ENCODE assay signal across 26 cellular contexts in genomic region chr12:27631813-27632491, GRCh38.
"Had no signal": no experiment of that assay in that cellular context is flagged by ENCODE, and none has a peak within 500 bp of the region (broad histone marks: within the 10 kb centered on the region; RNA-seq: fewer than 3 reads in every experiment).

No MANE protein-coding gene starts in this region.

- H3K27ac Mint-ChIP-seq: activated CD4-positive, alpha-beta T cell treated with anti-CD3 and anti-CD28 coated beads, Interleukin-2, amount 10 ng/mL, durations not matched to agents 7 days and 5 days; activated CD8-positive, alpha-beta memory T cell treated with anti-CD3 and anti-CD28 coated beads, Interleukin-2, amount 10 ng/mL, durations not matched to agents 7 days and 5 days; activated CD8-positive, alpha-beta T cell treated with anti-CD3 and anti-CD28 coated beads for 36 hours; activated naive CD4-positive, alpha-beta T cell treated with anti-CD3 and anti-CD28 coated beads, Interleukin-2, amount 10 ng/mL, durations not matched to agents 7 days and 5 days; brain; mesothelial cell of epicardium; naive thymus-derived CD8-positive, alpha-beta T cell; neural progenitor cell; T-cell; T-helper 2 cell treated with Interferon-gamma antibody and Interleukin-4, amounts not matched to agents 5 μg/mL and 100 μg/mL, for 36 hours had no signal

- H3K4me3 Mint-ChIP-seq: activated CD4-positive, alpha-beta T cell treated with anti-CD3 and anti-CD28 coated beads, Interleukin-2, amount 10 ng/mL, durations not matched to agents 7 days and 5 days; activated CD8-positive, alpha-beta memory T cell treated with anti-CD3 and anti-CD28 coated beads, Interleukin-2, amount 10 ng/mL, durations not matched to agents 7 days and 5 days; activated CD8-positive, alpha-beta T cell treated with anti-CD3 and anti-CD28 coated beads for 36 hours; activated naive CD4-positive, alpha-beta T cell treated with anti-CD3 and anti-CD28 coated beads, Interleukin-2, amount 10 ng/mL, durations not matched to agents 7 days and 5 days; brain; central memory CD8-positive, alpha-beta T cell; mesothelial cell of epicardium; naive thymus-derived CD8-positive, alpha-beta T cell; neural progenitor cell; T-cell; T-helper 2 cell treated with Interferon-gamma antibody and Interleukin-4, amounts not matched to agents 5 μg/mL and 100 μg/mL, for 36 hours had no signal

- H3K4me1 Mint-ChIP-seq: brain; central memory CD8-positive, alpha-beta T cell; neural progenitor cell had no signal

- H3K27me3 Mint-ChIP-seq: activated CD4-positive, alpha-beta T cell treated with anti-CD3 and anti-CD28 coated beads, Interleukin-2, amount 10 ng/mL, durations not matched to agents 7 days and 5 days; activated naive CD4-positive, alpha-beta T cell treated with anti-CD3 and anti-CD28 coated beads, Interleukin-2, amount 10 ng/mL, durations not matched to agents 7 days and 5 days; brain; T-cell had no signal

- H3K9me3 Mint-ChIP-seq: activated CD4-positive, alpha-beta T cell treated with anti-CD3 and anti-CD28 coated beads, Interleukin-2, amount 10 ng/mL, durations not matched to agents 7 days and 5 days; activated CD8-positive, alpha-beta T cell treated with anti-CD3 and anti-CD28 coated beads for 36 hours; activated naive CD4-positive, alpha-beta T cell treated with anti-CD3 and anti-CD28 coated beads, Interleukin-2, amount 10 ng/mL, durations not matched to agents 7 days and 5 days; brain; central memory CD8-positive, alpha-beta T cell; naive thymus-derived CD8-positive, alpha-beta T cell; neural progenitor cell; T-cell; T-helper 2 cell treated with Interferon-gamma antibody and Interleukin-4, amounts not matched to agents 5 μg/mL and 100 μg/mL, for 36 hours had no signal

- H3K27me3 ChIP-seq: colonic mucosa, gastroesophageal sphincter, neural progenitor cell, thyroid gland, upper lobe of right lung had no signal

- H3K4me3 ChIP-seq: colonic mucosa, gastroesophageal sphincter, neural progenitor cell, prostate gland, thyroid gland, upper lobe of right lung had no signal

- FAIRE-seq: keratinocyte had no signal

- ATAC-seq: activated CD8-positive, alpha-beta memory T cell treated with anti-CD3 and anti-CD28 coated beads, Interleukin-2, amount 10 ng/mL, durations not matched to agents 7 days and 5 days; activated CD8-positive, alpha-beta T cell treated with anti-CD3 and anti-CD28 coated beads for 36 hours; gastroesophageal sphincter; naive thymus-derived CD8-positive, alpha-beta T cell; stimulated activated naive CD8-positive, alpha-beta T cell treated with anti-CD3 and anti-CD28 coated beads, Interleukin-15, Interleukin-2, amounts not matched to agents 100 U/mL and 50 U/mL, for 24 hours; T-cell; upper lobe of right lung had no signal

- H3K36me3 ChIP-seq: colonic mucosa, neural progenitor cell, prostate gland, thyroid gland, upper lobe of right lung had no signal

- H3K4me1 ChIP-seq: colonic mucosa, neural progenitor cell, prostate gland, thyroid gland, upper lobe of right lung had no signal

- H3K36me3 Mint-ChIP-seq: activated CD8-positive, alpha-beta memory T cell treated with anti-CD3 and anti-CD28 coated beads, Interleukin-2, amount 10 ng/mL, durations not matched to agents 7 days and 5 days; activated naive CD4-positive, alpha-beta T cell treated with anti-CD3 and anti-CD28 coated beads, Interleukin-2, amount 10 ng/mL, durations not matched to agents 7 days and 5 days had no signal

- H3K9ac ChIP-seq: neural progenitor cell had no signal

- H3K27ac ChIP-seq: colonic mucosa, epithelial cell of prostate, gastroesophageal sphincter, neural progenitor cell, prostate gland, upper lobe of right lung, VCaP had no signal

- DNase-seq: activated CD4-positive, alpha-beta T cell treated with anti-CD3 and anti-CD28 coated beads, Interleukin-2, amount 10 ng/mL, durations not matched to agents 7 days and 5 days; activated CD4-positive, CD25-positive, alpha-beta regulatory T cell treated with anti-CD3 and anti-CD28 coated beads, Interleukin-2, amount 50 U/mL, for 72 hours; activated CD8-positive, alpha-beta memory T cell treated with anti-CD3 and anti-CD28 coated beads, Interleukin-2, amount 10 ng/mL, durations not matched to agents 7 days and 5 days; activated CD8-positive, alpha-beta T cell treated with anti-CD3 and anti-CD28 coated beads for 36 hours; activated effector memory CD4-positive, alpha-beta T cell treated with anti-CD3 and anti-CD28 coated beads, Interleukin-2, amount 50 U/mL, for 16 hours; activated naive CD4-positive, alpha-beta T cell treated with anti-CD3 and anti-CD28 coated beads, Interleukin-2, amount 10 ng/mL, durations not matched to agents 7 days and 5 days; activated T-cell treated with anti-CD3 and anti-CD28 coated beads for 4 hours; colonic mucosa; head of caudate nucleus; naive thymus-derived CD8-positive, alpha-beta T cell; stimulated activated CD4-positive, alpha-beta T cell treated with anti-CD3 and anti-CD28 coated beads, Interleukin-12 subunit alpha, Interleukin-12 subunit beta, amount 100 ng/mL, for 4 hours; stimulated activated CD4-positive, alpha-beta T cell treated with anti-CD3 and anti-CD28 coated beads, Interleukin-4, amount 100 ng/mL, for 4 hours; stimulated activated naive CD8-positive, alpha-beta T cell treated with anti-CD3 and anti-CD28 coated beads, Interleukin-15, Interleukin-2, amounts not matched to agents 100 U/mL and 50 U/mL, for 24 hours; T-cell; thyroid gland; upper lobe of right lung had no signal

- H3K9me3 ChIP-seq: colonic mucosa, gastroesophageal sphincter, prostate gland, thyroid gland, upper lobe of right lung had no signal
